ENCODE assay signal across 31 cellular contexts in genomic region chr22:42408276-42408675, GRCh38. TPM values are rescaled to one million over a fixed set of nuclear protein-coding genes. Genes with fewer than 3 reads are reported as not detected.
"Had no signal": no experiment of that assay in that cellular context is flagged by ENCODE, and none has a peak within 500 bp of the region (broad histone marks: within the 10 kb centered on the region; RNA-seq: fewer than 3 reads in every experiment).

No MANE protein-coding gene starts in this region.

- H3K4me1 ChIP-seq: foreskin keratinocyte, gastrocnemius medialis, heart left ventricle had no signal

- H3K9me3 ChIP-seq: esophagus muscularis mucosa, gastrocnemius medialis, heart left ventricle had no signal

- H3K4me3 ChIP-seq: coronary artery, esophagus muscularis mucosa, gastrocnemius medialis, heart left ventricle had no signal

- H3K36me3 Mint-ChIP-seq: activated naive CD8-positive, alpha-beta T cell had no signal

- H3K27ac ChIP-seq: brain microvascular endothelial cell, coronary artery, esophagus muscularis mucosa, foreskin keratinocyte, gastrocnemius medialis, heart left ventricle had no signal

- H3K27me3 ChIP-seq: gastrocnemius medialis, heart left ventricle had no signal

- H3K36me3 ChIP-seq: brain microvascular endothelial cell, esophagus muscularis mucosa, gastrocnemius medialis had no signal

- H3K27me3 Mint-ChIP-seq: activated CD4-positive, alpha-beta T cell treated with anti-CD3 and anti-CD28 coated beads, Interleukin-2, amount 10 ng/mL, durations not matched to agents 7 days and 5 days; activated naive CD8-positive, alpha-beta T cell; activated T-cell treated with anti-CD3 and anti-CD28 coated beads, Interleukin-2, amount 50 U/mL, for 24 hours; activated T-helper 17 cell treated with anti-CD3 and anti-CD28 coated beads, Interleukin-2, amount 50 U/mL, for 72 hours had no signal

- DNase-seq: activated CD4-positive, alpha-beta memory T cell treated with anti-CD3 and anti-CD28 coated beads, Interleukin-2, amount 10 ng/mL, durations not matched to agents 7 days and 5 days; activated CD4-positive, alpha-beta T cell treated with anti-CD3 and anti-CD28 coated beads for 1 hour; activated CD4-positive, alpha-beta T cell treated with anti-CD3 and anti-CD28 coated beads for 4 hours; activated CD4-positive, alpha-beta T cell treated with anti-CD3 and anti-CD28 coated beads, Interleukin-2, amount 10 ng/mL, durations not matched to agents 7 days and 5 days; activated CD4-positive, alpha-beta T cell treated with anti-CD3 and anti-CD28 coated beads, Interleukin-2, amount 50 U/mL, for 4 hours; activated CD4-positive, CD25-positive, alpha-beta regulatory T cell; activated CD8-positive, alpha-beta memory T cell treated with anti-CD3 and anti-CD28 coated beads, Interleukin-2, amount 50 U/mL, for 48 hours; activated effector memory CD4-positive, alpha-beta T cell treated with Interleukin-2 at 50 U/mL for 16 hours; activated gamma-delta T cell treated with Interleukin-2 at 50 U/mL for 16 hours; activated naive CD4-positive, alpha-beta T cell treated with anti-CD3 and anti-CD28 coated beads, Interleukin-2, amount 50 U/mL, for 16 hours; activated naive CD4-positive, alpha-beta T cell treated with Interleukin-2 at 50 U/mL for 16 hours; activated T-cell treated with anti-CD3 and anti-CD28 coated beads for 4 hours; activated T-cell treated with anti-CD3 and anti-CD28 coated beads, Interleukin-2, amount 50 U/mL, for 24 hours; amniotic stem cell; anterior cingulate cortex; brain microvascular endothelial cell; dermis blood vessel endothelial cell; effector CD4-positive, alpha-beta T cell; effector memory CD8-positive, alpha-beta T cell; erythroblast; foreskin keratinocyte; gastrocnemius medialis; glutamatergic neuron; heart left ventricle; T-helper 2 cell had no signal

- H3K9me3 Mint-ChIP-seq: activated CD4-positive, alpha-beta memory T cell treated with anti-CD3 and anti-CD28 coated beads, Interleukin-2, amount 10 ng/mL, durations not matched to agents 7 days and 5 days; activated CD4-positive, alpha-beta T cell treated with anti-CD3 and anti-CD28 coated beads, Interleukin-2, amount 10 ng/mL, durations not matched to agents 7 days and 5 days; activated T-cell treated with anti-CD3 and anti-CD28 coated beads, Interleukin-2, amount 50 U/mL, for 24 hours; activated T-helper 17 cell treated with anti-CD3 and anti-CD28 coated beads, Interleukin-2, amount 50 U/mL, for 72 hours; central memory CD8-positive, alpha-beta T cell; effector memory CD8-positive, alpha-beta T cell had no signal

- ATAC-seq: activated T-helper 17 cell treated with anti-CD3 and anti-CD28 coated beads, Interleukin-2, amount 50 U/mL, for 72 hours; effector memory CD8-positive, alpha-beta T cell; foreskin keratinocyte; gastrocnemius medialis; heart left ventricle had no signal

- H3K4me3 Mint-ChIP-seq: activated CD4-positive, alpha-beta memory T cell treated with anti-CD3 and anti-CD28 coated beads, Interleukin-2, amount 10 ng/mL, durations not matched to agents 7 days and 5 days; activated CD4-positive, alpha-beta T cell treated with anti-CD3 and anti-CD28 coated beads, Interleukin-2, amount 10 ng/mL, durations not matched to agents 7 days and 5 days; activated naive CD8-positive, alpha-beta T cell; activated T-cell treated with anti-CD3 and anti-CD28 coated beads, Interleukin-2, amount 50 U/mL, for 24 hours; activated T-helper 17 cell treated with anti-CD3 and anti-CD28 coated beads, Interleukin-2, amount 50 U/mL, for 72 hours; central memory CD8-positive, alpha-beta T cell; effector memory CD8-positive, alpha-beta T cell had no signal

- H3K4me1 Mint-ChIP-seq: activated CD4-positive, alpha-beta memory T cell treated with anti-CD3 and anti-CD28 coated beads, Interleukin-2, amount 10 ng/mL, durations not matched to agents 7 days and 5 days; activated CD4-positive, alpha-beta T cell treated with anti-CD3 and anti-CD28 coated beads, Interleukin-2, amount 10 ng/mL, durations not matched to agents 7 days and 5 days; central memory CD8-positive, alpha-beta T cell had no signal

RNA-seq across cellular contexts. Expression of gene NFAM1, which starts 23.9 kb away (rescaled TPM):
- total RNA-seq: bronchial epithelial cell, dermis blood vessel endothelial cell, foreskin keratinocyte had no signal
- polyA plus RNA-seq: foreskin keratinocyte had no signal
